Comparison of ENCODE assay signal across 26 cellular contexts in the genomic region with DNA sequence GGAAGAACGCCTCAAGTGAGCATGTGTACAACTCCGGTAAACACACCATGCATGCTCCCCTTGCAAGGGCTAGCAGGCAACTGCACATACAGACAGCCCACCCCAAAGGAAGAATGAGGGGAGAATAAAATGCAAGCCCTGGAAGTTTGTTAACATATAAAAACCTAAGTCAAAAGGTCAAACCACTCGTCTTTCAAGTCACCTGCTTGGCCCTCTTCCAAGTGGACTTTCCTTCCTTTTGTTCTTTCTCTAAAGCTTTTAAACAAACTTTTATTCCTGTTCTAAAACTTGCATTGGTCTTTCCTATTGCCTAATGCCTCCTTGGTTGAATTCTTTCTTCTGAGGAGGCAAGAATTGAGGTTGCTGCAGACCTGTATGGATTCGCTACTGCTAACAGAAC. TPM values are rescaled to one million over a fixed set of nuclear protein-coding genes. Genes with fewer than 3 reads are reported as not detected.
DNase-seq lines count a peak whose midpoint lies in the region; ATAC-seq, FAIRE-seq and TF ChIP-seq lines count a peak whose summit lies in the region.
"Had no signal": no experiment of that assay in that cellular context is flagged by ENCODE, and none has a peak within 500 bp of the region (broad histone marks: within the 10 kb centered on the region; RNA-seq: fewer than 3 reads in every experiment).

No MANE protein-coding gene starts in this region.

- peaks cover 35% of the 10 kb centered on the region for H3K4me1 ChIP-seq in HepG2 (ENCODE audit: insufficient read depth, low read length)
- H3K4me1 ChIP-seq in right lobe of liver = peaks cover 0 to 10% (median 3%) of the 10 kb centered on the region in 4 donors
- H3K4me1 ChIP-seq in stomach = peaks cover 8 to 20% (median 15%) of the 10 kb centered on the region in 4 donors
- H3K4me1 ChIP-seq: A549 had no signal

- no peak overlapping the region for H3K4me2 ChIP-seq in HepG2 (ENCODE audit: low read depth, low read length)
- H3K4me2 ChIP-seq: A549; BLaER1 treated with 17β-estradiol and CSF1 and Interleukin-3, amounts not matched to agents 10 nM and 100 nM had no signal

- peaks cover 7% of the 10 kb centered on the region for H3K9me3 Mint-ChIP-seq in activated CD4-positive, alpha-beta T cell treated with anti-CD3 and anti-CD28 coated beads for 36 hours (ENCODE audit: low read depth)

- DNase-seq in HepG2 (ENCODE audit: low spot score) = peak; percentile 58
- DNase-seq in right lobe of liver = no peak
- DNase-seq in mucosa of gallbladder (ENCODE audit: low spot score) = peak; percentile 31
- DNase-seq in stomach = peak; percentile 43
- no peak for DNase-seq in activated CD4-positive, alpha-beta T cell treated with anti-CD3 and anti-CD28 coated beads for 36 hours
- DNase-seq: AML-193; Caco-2; Calu3; CD4-positive, alpha-beta T cell; CD8-positive, alpha-beta T cell; DMS 273 treated with DMSO at 0.1 percent for 48 hours; DMS153; DMS53; DMS79; DND-41; EL; GDM1 had no signal

- no peaks in the 10 kb centered on the region for H4K20me1 ChIP-seq in HepG2 (ENCODE audit: insufficient read depth, low read length)
- H4K20me1 ChIP-seq: BLaER1 treated with 17β-estradiol and CSF1 and Interleukin-3, amounts not matched to agents 10 nM and 100 nM had no signal

- TF ChIP-seq POLR2A in HepG2 (IDR thresholded peaks at IDR 0.05; ENCODE audit: insufficient read depth in 1 of 2, low read depth in 2 of 2, low read length in 2 of 2) (no peak), right lobe of liver (IDR thresholded peaks at IDR 0.05) (no peak), stomach (IDR thresholded peaks at IDR 0.05) (no peak)

- H3K9ac ChIP-seq in HepG2 (ENCODE audit: insufficient read depth, low read depth, low read length) = no peak overlapping the region
- H3K9ac ChIP-seq: BLaER1 treated with 17β-estradiol and CSF1 and Interleukin-3, amounts not matched to agents 10 nM and 100 nM had no signal

- H3K9me3 ChIP-seq in HepG2 (ENCODE audit: low read length) (peaks cover 39% of the 10 kb centered on the region), right lobe of liver (no peaks in the 10 kb centered on the region), stomach (peaks cover 0 to 5% (median 0%) of the 10 kb centered on the region in 4 donors)

- peaks cover 19% of the 10 kb centered on the region for H3K79me2 ChIP-seq in HepG2 (ENCODE audit: insufficient read depth, low read length)

- H3K36me3 ChIP-seq in HepG2 (replicated peaks in 1 of 2; ENCODE audit: control insufficient read depth in 1 of 2, insufficient read depth in 2 of 2, low read length in 2 of 2) = no peaks in the 10 kb centered on the region
- H3K36me3 ChIP-seq in right lobe of liver = no peaks in the 10 kb centered on the region
- no peaks in the 10 kb centered on the region for H3K36me3 ChIP-seq in stomach

- 53% methylated on average over 4 of the region's 4 CpGs for whole genome bisulfite sequencing in HepG2 (ENCODE audit: low lambda C conversion rate)
- 73% methylated on average over 4 of the region's 4 CpGs for WGBS in right lobe of liver (ENCODE audit: insufficient coverage, low coverage, low lambda C conversion rate, missing lambda C conversion rate)
- 39 to 63% (median 50%) methylated on average over 4 of the region's 4 CpGs for WGBS in stomach, 5 donors

- no peak overlapping the region for H3K4me3 ChIP-seq in HepG2 (replicated peaks in 1 of 3; ENCODE audit: insufficient read depth in 1 of 3, low read depth in 2 of 3, low read length in 3 of 3)
- H3K4me3 ChIP-seq in right lobe of liver = no peak overlapping the region
- H3K4me3 ChIP-seq in stomach = no peak overlapping the region
- H3K4me3 ChIP-seq: A549; BLaER1 treated with 17β-estradiol and CSF1 and Interleukin-3, amounts not matched to agents 10 nM and 100 nM; GM12878 had no signal

- TF ChIP-seq EP300 in HepG2 (IDR thresholded peaks at IDR 0.05; ENCODE audit: low read depth in 2 of 2, low read length in 2 of 2) (no peak; a peak in 1 of 4 replicates), HepG2 (CRISPR knock-in tag; IDR thresholded peaks at IDR 0.05; ENCODE audit: borderline replicate concordance) (no peak), stomach (IDR thresholded peaks at IDR 0.05) (no peak)

- no peak overlapping the region for H2AFZ ChIP-seq in HepG2 (ENCODE audit: low read length)

- CTCF ChIA-PET in HepG2 (lab: Yijun Ruan, JAX; ENCODE audit: low intra/inter-chr PET ratio, low total read pairs) = no interaction called here
- CTCF ChIA-PET in activated CD4-positive, alpha-beta T cell treated with anti-CD3 and anti-CD28 coated beads for 36 hours (lab: Charles Lee) = interaction anchor here (1.1 kb wide), 1 partner anchor 15 kb away, joined by 4 read pairs; no protein-coding TSS in a partner anchor

- intact Hi-C loops in HepG2 (cut with micrococcal nuclease; ENCODE audit: unreplicated experiment) = no loop called here
- intact Hi-C loops in right lobe of liver (cut with DNase I) = no loop called here
- intact Hi-C loops in stomach (cut with DNase I; ENCODE audit: low total_unique reads) = no loop called here
- intact Hi-C loops in activated CD4-positive, alpha-beta T cell treated with anti-CD3 and anti-CD28 coated beads for 36 hours (cut with DNase I, micrococcal nuclease) = no loop called here

- no peaks in the 10 kb centered on the region for H3K27me3 Mint-ChIP-seq in activated CD4-positive, alpha-beta T cell treated with anti-CD3 and anti-CD28 coated beads for 36 hours
- H3K27me3 Mint-ChIP-seq: B cell; CD4-positive, alpha-beta T cell had no signal

- in situ Hi-C loops in HepG2 (cut with HindIII; ENCODE audit: extremely low pct_ligation_motif_present, low pct_unique_long_range_greater_than_20kb) = no loop called here

- POLR2A ChIA-PET in HepG2 (lab: Yijun Ruan, JAX) = no interaction called here
- POLR2A ChIA-PET in activated CD4-positive, alpha-beta T cell treated with anti-CD3 and anti-CD28 coated beads for 36 hours (lab: Charles Lee) = no interaction called here

- no peak for TF ChIP-seq RAD21 in HepG2 (CRISPR knock-in tag; IDR thresholded peaks at IDR 0.05)

- no peak overlapping the region for H3K27ac Mint-ChIP-seq in activated CD4-positive, alpha-beta T cell treated with anti-CD3 and anti-CD28 coated beads for 36 hours
- H3K27ac Mint-ChIP-seq: B cell; CD4-positive, alpha-beta T cell; CD8-positive, alpha-beta T cell had no signal

- no peak for FAIRE-seq in HepG2 (lab: Jason Lieb, UNC)
- FAIRE-seq: A549, GM12878, GM12892, GM18507 had no signal

- H3K4me1 Mint-ChIP-seq in activated CD4-positive, alpha-beta T cell treated with anti-CD3 and anti-CD28 coated beads for 36 hours = peaks cover 16% of the 10 kb centered on the region

- TF ChIP-seq CTCF in HepG2 (CRISPR knock-in tag; IDR thresholded peaks at IDR 0.05) = no peak
- no peak for TF ChIP-seq CTCF in right lobe of liver (IDR thresholded peaks at IDR 0.05)
- no peak for TF ChIP-seq CTCF in stomach (IDR thresholded peaks at IDR 0.05)

- no TSS peak for BruUV-seq in HepG2 (replicated peaks; lab: Mats Ljungman, UMichigan)

- no peaks in the 10 kb centered on the region; a peak in 1 of 5 replicates for H3K27me3 ChIP-seq in HepG2 (ENCODE audit: control insufficient read depth in 1 of 2, insufficient read depth in 2 of 2, low read length in 2 of 2)
- no peaks in the 10 kb centered on the region for H3K27me3 ChIP-seq in right lobe of liver
- H3K27me3 ChIP-seq in stomach = no peaks in the 10 kb centered on the region
- H3K27me3 ChIP-seq: BLaER1 treated with 17β-estradiol and CSF1 and Interleukin-3, amounts not matched to agents 10 nM and 100 nM had no signal

- ATAC-seq in HepG2 = no peak
- no peak for ATAC-seq in right lobe of liver
- ATAC-seq in activated CD4-positive, alpha-beta T cell treated with anti-CD3 and anti-CD28 coated beads for 36 hours = no peak
- no peak for ATAC-seq in HG03442 (IDR thresholded peaks at IDR 0.05; ENCODE audit: unreplicated experiment)
- ATAC-seq: A549; CD8-positive, alpha-beta T cell; GM12878 had no signal

- no peak overlapping the region for H3K4me3 Mint-ChIP-seq in activated CD4-positive, alpha-beta T cell treated with anti-CD3 and anti-CD28 coated beads for 36 hours
- H3K4me3 Mint-ChIP-seq: B cell; CD4-positive, alpha-beta T cell; CD8-positive, alpha-beta T cell had no signal

- H3K27ac ChIP-seq in HepG2 (ENCODE audit: extremely low read length, insufficient read depth, low read length) = no peak overlapping the region
- no peak overlapping the region for H3K27ac ChIP-seq in right lobe of liver
- H3K27ac ChIP-seq in stomach = peak overlapping the region in 1 of 5 donors; percentile 9
- H3K27ac ChIP-seq: 22Rv1; A549; BLaER1 treated with 17β-estradiol and CSF1 and Interleukin-3, amounts not matched to agents 10 nM and 100 nM; C4-2B had no signal

- H3K36me3 Mint-ChIP-seq in activated CD4-positive, alpha-beta T cell treated with anti-CD3 and anti-CD28 coated beads for 36 hours (ENCODE audit: low read depth) = peaks cover 28% of the 10 kb centered on the region

RNA-seq across cellular contexts. Expression of gene RPIA, which starts 5.2 kb away (rescaled TPM):
- 23.9 and 31.6 TPM in 2 replicates for total RNA-seq in HepG2 (2016; rRNA removed; fragmentation: Illumina TruSeq; extraction: Trizol)
- total RNA-seq in HepG2 (2016; cell fraction: cytosol; rRNA removed; fragmentation: Illumina TruSeq; extraction: Trizol; ENCODE audit: low read depth) = 12.9 and 13.3 TPM in 2 replicates
- total RNA-seq in HepG2 (2016; cell fraction: insoluble cytoplasmic fraction; rRNA removed; fragmentation: Illumina TruSeq; extraction: Trizol) = 23.0 and 31.5 TPM in 2 replicates
- total RNA-seq in HepG2 (2016; cell fraction: membrane; rRNA removed; fragmentation: Illumina TruSeq; extraction: Trizol) = 25.6 and 26.4 TPM in 2 replicates
- 14.1 and 18.1 TPM in 2 replicates for total RNA-seq in HepG2 (2016; cell fraction: nucleus; rRNA removed; fragmentation: Illumina TruSeq; extraction: Trizol)
- 13.3 and 13.7 TPM in 2 replicates for polyA plus RNA-seq in HepG2 (2011; rRNA removed)
- polyA plus RNA-seq in HepG2 (2011; cell fraction: cytosol; rRNA removed) = 12.9 and 13.4 TPM in 2 replicates
- 6.1 and 9.3 TPM in 2 replicates for polyA plus RNA-seq in HepG2 (2011; cell fraction: nucleus; rRNA removed)
- 21.5 and 22.6 TPM in 2 replicates for polyA plus RNA-seq in HepG2 (2012)
- 23.8 and 26.4 TPM in 2 replicates for polyA plus RNA-seq in HepG2 (2016; cell fraction: cytosol; fragmentation: Illumina TruSeq; extraction: Trizol; ENCODE audit: low read depth)
- polyA plus RNA-seq in HepG2 (2016; cell fraction: insoluble cytoplasmic fraction; fragmentation: Illumina TruSeq; extraction: Trizol; ENCODE audit: low read depth) = 50.9 and 54.3 TPM in 2 replicates
- polyA plus RNA-seq in HepG2 (2016; cell fraction: membrane; fragmentation: Illumina TruSeq; extraction: Trizol; ENCODE audit: low read depth) = 31.6 and 32.5 TPM in 2 replicates
- 37.5 and 37.9 TPM in 2 replicates for polyA plus RNA-seq in HepG2 (2016; cell fraction: nucleus; fragmentation: Illumina TruSeq; extraction: Trizol; ENCODE audit: insufficient read depth, low read depth)
- polyA minus RNA-seq in HepG2 (2011; rRNA and poly(A)+ RNA removed; ENCODE audit: low replicate concordance) = 8.2 and 8.9 TPM in 2 replicates
- polyA minus RNA-seq in HepG2 (2011; cell fraction: cytosol; rRNA and poly(A)+ RNA removed) = 7.5 and 8.7 TPM in 2 replicates
- polyA minus RNA-seq in HepG2 (2011; cell fraction: nucleus; rRNA and poly(A)+ RNA removed) = 10.8 and 12.0 TPM in 2 replicates
- 1 to 10 TPM; 2.2 to 4.8 (median 3.2) TPM for total RNA-seq in right lobe of liver
- 24.4 TPM for total RNA-seq in mucosa of gallbladder
- total RNA-seq in stomach = 10 to 100 TPM in 4 of 5 donors, 1 to 10 TPM in 1; 1.2 to 68.3 (median 12.9) TPM
- 10 to 100 TPM; 15.0 to 21.7 (median 16.6) TPM for polyA plus RNA-seq in stomach
- 10 to 100 TPM; 38.3 to 65.4 TPM for total RNA-seq in activated CD4-positive, alpha-beta T cell treated with anti-CD3 and anti-CD28 coated beads for 36 hours

RNA-seq across cellular contexts. Expression of gene EIF2AK3, which starts 59.1 kb away (rescaled TPM):
- total RNA-seq in HepG2 (2016; rRNA removed; fragmentation: Illumina TruSeq; extraction: Trizol) (19.3 and 30.6 TPM in 2 replicates), right lobe of liver (10 to 100 TPM in 4 of 6 experiments, 1 to 10 TPM in 2; 7.0 to 19.1 (median 11.1) TPM), mucosa of gallbladder (17.9 TPM), stomach (10 to 100 TPM; 33.3 to 92.3 (median 57.7) TPM)
- total RNA-seq in HepG2 (2016; cell fraction: cytosol; rRNA removed; fragmentation: Illumina TruSeq; extraction: Trizol; ENCODE audit: low read depth) = 1.9 and 4.1 TPM in 2 replicates
- total RNA-seq in HepG2 (2016; cell fraction: insoluble cytoplasmic fraction; rRNA removed; fragmentation: Illumina TruSeq; extraction: Trizol) = 16.3 and 30.3 TPM in 2 replicates
- total RNA-seq in HepG2 (2016; cell fraction: membrane; rRNA removed; fragmentation: Illumina TruSeq; extraction: Trizol) = 5.7 and 7.5 TPM in 2 replicates
- 44.3 and 53.8 TPM in 2 replicates for total RNA-seq in HepG2 (2016; cell fraction: nucleus; rRNA removed; fragmentation: Illumina TruSeq; extraction: Trizol)
- polyA plus RNA-seq in HepG2 (2011; rRNA removed) (10.3 and 11.6 TPM in 2 replicates), stomach (1 to 10 TPM; 4.8 to 7.6 (median 6.6) TPM)
- 5.9 and 10.2 TPM in 2 replicates for polyA plus RNA-seq in HepG2 (2011; cell fraction: cytosol; rRNA removed)
- polyA plus RNA-seq in HepG2 (2011; cell fraction: nucleus; rRNA removed) = 8.8 and 10.0 TPM in 2 replicates
- 16.3 and 19.2 TPM in 2 replicates for polyA plus RNA-seq in HepG2 (2012)
- polyA plus RNA-seq in HepG2 (2016; cell fraction: cytosol; fragmentation: Illumina TruSeq; extraction: Trizol; ENCODE audit: low read depth) = 0.80 and 1.0 TPM in 2 replicates
- 8.4 and 9.4 TPM in 2 replicates for polyA plus RNA-seq in HepG2 (2016; cell fraction: insoluble cytoplasmic fraction; fragmentation: Illumina TruSeq; extraction: Trizol; ENCODE audit: low read depth)
- polyA plus RNA-seq in HepG2 (2016; cell fraction: membrane; fragmentation: Illumina TruSeq; extraction: Trizol; ENCODE audit: low read depth) = 1.9 TPM in 2 replicates
- polyA plus RNA-seq in HepG2 (2016; cell fraction: nucleus; fragmentation: Illumina TruSeq; extraction: Trizol; ENCODE audit: insufficient read depth, low read depth) = 38.2 and 39.9 TPM in 2 replicates
- 5.4 and 6.6 TPM in 2 replicates for polyA minus RNA-seq in HepG2 (2011; rRNA and poly(A)+ RNA removed; ENCODE audit: low replicate concordance)
- polyA minus RNA-seq in HepG2 (2011; cell fraction: cytosol; rRNA and poly(A)+ RNA removed) = 14.1 and 21.9 TPM in 2 replicates
- polyA minus RNA-seq in HepG2 (2011; cell fraction: nucleus; rRNA and poly(A)+ RNA removed) = 34.6 and 44.7 TPM in 2 replicates
- total RNA-seq in activated CD4-positive, alpha-beta T cell treated with anti-CD3 and anti-CD28 coated beads for 36 hours = 10 to 100 TPM; 15.9 to 25.1 TPM

Comparison
In these comparisons a context has a peak if more than half of its experiments do, and no peak if none do; other contexts are left out.
1. DNase-seq: peak in HepG2 (single experiment), mucosa of gallbladder (single experiment) and stomach (single experiment); none in right lobe of liver (0 of 3) and activated CD4-positive, alpha-beta T cell treated with anti-CD3 and anti-CD28 coated beads for 36 hours (single experiment).